15 cellular contexts compared by ENCODE assay signal in genomic region chr1:2433196-2433595, GRCh38. TPM values are rescaled to one million over a fixed set of nuclear protein-coding genes. Genes with fewer than 3 reads are reported as not detected.
DNase-seq lines count a peak whose midpoint lies in the region; ATAC-seq and TF ChIP-seq lines count a peak whose summit lies in the region.
"Had no signal": no experiment of that assay in that cellular context is flagged by ENCODE, and none has a peak within 500 bp of the region (broad histone marks: within the 10 kb centered on the region; RNA-seq: fewer than 3 reads in every experiment).

No MANE protein-coding gene starts in this region.

- no peak for DNase-seq in RWPE1 (ENCODE audit: low spot score)
- DNase-seq in activated gamma-delta T cell (lab: John Stamatoyannopoulos, UW): no peak
- no peak for DNase-seq in stimulated activated naive CD8-positive, alpha-beta T cell treated with anti-CD3 and anti-CD28 coated beads, Interleukin-15, amount 100 ng/mL, for 72 hours
- DNase-seq: CD4-positive, alpha-beta T cell; CD8-positive, alpha-beta memory T cell; DMS 273 treated with DMSO at 0.1 percent for 48 hours; DMS53; DMS79 treated with DMSO at 0.1 percent for 48 hours; GF-D8; HCEC 1CT had no signal

- no peak overlapping the region for H3K9ac ChIP-seq in BLaER1 treated with 17β-estradiol and CSF1 and Interleukin-3, amounts not matched to agents 10 nM and 100 nM
- H3K9ac ChIP-seq in neural cell (ENCODE audit: low read length): peak overlapping the region; percentile 40

- TF ChIP-seq CTCF in RWPE1 (conservative IDR thresholded peaks at IDR 0.05; ENCODE audit: low read depth): no peak
- no peak for TF ChIP-seq CTCF in neural cell (IDR thresholded peaks at IDR 0.05; ENCODE audit: poor library complexity, severe bottlenecking)

- no peak for TF ChIP-seq RAD21 in neural cell (conservative IDR thresholded peaks at IDR 0.05)

- peaks cover 4 to 16% of the 10 kb centered on the region in 2 donors for H3K9me3 Mint-ChIP-seq in stimulated activated naive CD8-positive, alpha-beta T cell treated with anti-CD3 and anti-CD28 coated beads, Interleukin-15, amount 100 ng/mL, for 72 hours
- H3K9me3 Mint-ChIP-seq: CD4-positive, alpha-beta T cell; CD8-positive, alpha-beta memory T cell had no signal

- H3K27me3 ChIP-seq in BLaER1 treated with 17β-estradiol and CSF1 and Interleukin-3, amounts not matched to agents 10 nM and 100 nM: peaks cover 15 to 34% (median 23%) of the 10 kb centered on the region in 11 experiments; a peak in 18 of 22 replicates
- no peaks in the 10 kb centered on the region for H3K27me3 ChIP-seq in neural cell (ENCODE audit: insufficient read depth, low read depth, low read length)

- H3K27me3 Mint-ChIP-seq in stimulated activated naive CD8-positive, alpha-beta T cell treated with anti-CD3 and anti-CD28 coated beads, Interleukin-15, amount 100 ng/mL, for 72 hours: no peaks in the 10 kb centered on the region

- H3K36me3 ChIP-seq in BLaER1 treated with 17β-estradiol and CSF1 and Interleukin-3, amounts not matched to agents 10 nM and 100 nM: no peaks in the 10 kb centered on the region
- no peaks in the 10 kb centered on the region for H3K36me3 ChIP-seq in neural cell (ENCODE audit: insufficient read depth, low read length)

- H3K4me3 ChIP-seq in BLaER1 treated with 17β-estradiol and CSF1 and Interleukin-3, amounts not matched to agents 10 nM and 100 nM: no peak overlapping the region
- H3K4me3 ChIP-seq in neural cell (ENCODE audit: low read length): no peak overlapping the region
- H3K4me3 ChIP-seq: GM23338 had no signal

- H3K4me1 ChIP-seq in BLaER1 treated with 17β-estradiol and CSF1 and Interleukin-3, amounts not matched to agents 10 nM and 100 nM: peaks cover 0 to 91% (median 80%) of the 10 kb centered on the region in 10 experiments; a peak in 18 of 20 replicates

- H3K4me1 Mint-ChIP-seq in stimulated activated naive CD8-positive, alpha-beta T cell treated with anti-CD3 and anti-CD28 coated beads, Interleukin-15, amount 100 ng/mL, for 72 hours: no peaks in the 10 kb centered on the region
- H3K4me1 Mint-ChIP-seq: CD14-positive monocyte, GM23338 had no signal

- no peak for TF ChIP-seq EP300 in neural cell (conservative IDR thresholded peaks at IDR 0.05; ENCODE audit: poor library complexity, severe bottlenecking)

- CTCF ChIA-PET in RWPE1 (lab: Yijun Ruan, JAX): interaction anchor here (0.6 kb wide), 1 partner anchor 167 kb away, joined by 3 read pairs; no protein-coding TSS in a partner anchor

- no peak overlapping the region for H3K27ac Mint-ChIP-seq in stimulated activated naive CD8-positive, alpha-beta T cell treated with anti-CD3 and anti-CD28 coated beads, Interleukin-15, amount 100 ng/mL, for 72 hours
- H3K27ac Mint-ChIP-seq: CD14-positive monocyte; CD4-positive, alpha-beta T cell; GM23338 had no signal

- peaks cover 0 to 43% (median 0%) of the 10 kb centered on the region in 11 experiments; a peak in 7 of 22 replicates for H4K20me1 ChIP-seq in BLaER1 treated with 17β-estradiol and CSF1 and Interleukin-3, amounts not matched to agents 10 nM and 100 nM
- H4K20me1 ChIP-seq in neural cell (ENCODE audit: insufficient read depth): no peaks in the 10 kb centered on the region

- no peaks in the 10 kb centered on the region for H3F3A ChIP-seq in neural cell (ENCODE audit: insufficient read depth, low read length, poor library complexity, severe bottlenecking)

- H3K4me3 Mint-ChIP-seq in stimulated activated naive CD8-positive, alpha-beta T cell treated with anti-CD3 and anti-CD28 coated beads, Interleukin-15, amount 100 ng/mL, for 72 hours: no peak overlapping the region
- H3K4me3 Mint-ChIP-seq: CD14-positive monocyte; CD4-positive, alpha-beta T cell; GM23338 had no signal

- H3K4me2 ChIP-seq in BLaER1 treated with 17β-estradiol and CSF1 and Interleukin-3, amounts not matched to agents 10 nM and 100 nM: peak overlapping the region in 6 of 11 experiments; percentile 13 to 95 (median 87); a peak in 6 of 22 replicates
- H3K4me2 ChIP-seq in neural cell (ENCODE audit: low read length): no peak overlapping the region
- H3K4me2 ChIP-seq: GM23338 had no signal

- no peak overlapping the region for H3K27ac ChIP-seq in BLaER1 treated with 17β-estradiol and CSF1 and Interleukin-3, amounts not matched to agents 10 nM and 100 nM
- H3K27ac ChIP-seq in RWPE1 (peak overlapping the region; percentile 96), neural cell (ENCODE audit: low read length) (no peak overlapping the region)

- no peaks in the 10 kb centered on the region for H3K9me2 ChIP-seq in neural cell (ENCODE audit: insufficient read depth, low read length)

- POLR2A ChIA-PET in RWPE1 (lab: Yijun Ruan, JAX; ENCODE audit: low non-redundant PET): no interaction called here

- H3K9me3 ChIP-seq in BLaER1 treated with 17β-estradiol and CSF1 and Interleukin-3, amounts not matched to agents 10 nM and 100 nM (replicated peaks in 1 of 11): peaks cover 0 to 8% (median 0%) of the 10 kb centered on the region in 11 experiments; a peak in 3 of 22 replicates
- H3K9me3 ChIP-seq in neural cell (ENCODE audit: low read length): no peaks in the 10 kb centered on the region

- no peak for ATAC-seq in HG02938 (IDR thresholded peaks at IDR 0.05; ENCODE audit: unreplicated experiment)
- no peak for ATAC-seq in stimulated activated naive CD8-positive, alpha-beta T cell treated with anti-CD3 and anti-CD28 coated beads, Interleukin-15, amount 100 ng/mL, for 72 hours
- ATAC-seq: GM23338 had no signal

- no peaks in the 10 kb centered on the region for H3K79me2 ChIP-seq in neural cell (replicated peaks; ENCODE audit: insufficient read depth, low read length)

- H2AFZ ChIP-seq in neural cell (ENCODE audit: low read depth, low read length): no peak overlapping the region
- H2AFZ ChIP-seq: GM23338 had no signal

TF ChIP-seq in neural cell, 6 proteins besides CTCF, POLR2A, EP300 and RAD21:
- TF ChIP-seq POLR2AphosphoS5 (IDR thresholded peaks at IDR 0.05): no peak
- no peak for TF ChIP-seq SMC3 (conservative IDR thresholded peaks at IDR 0.05; ENCODE audit: poor library complexity)
- no peak for TF ChIP-seq EZH2 (IDR thresholded peaks at IDR 0.05; ENCODE audit: borderline replicate concordance, insufficient read depth, low read length, poor library complexity, severe bottlenecking)
- TF ChIP-seq REST (IDR thresholded peaks at IDR 0.05; ENCODE audit: borderline replicate concordance): no peak
- no peak for TF ChIP-seq MXI1 (conservative IDR thresholded peaks at IDR 0.05; ENCODE audit: poor library complexity, severe bottlenecking)
- TF ChIP-seq TAF1 (IDR thresholded peaks at IDR 0.05; ENCODE audit: low read depth): no peak
TF ChIP-seq in neural cell: peak in this region for 0.

RNA-seq across cellular contexts. Expression of gene PEX10, which starts 20.8 kb away (rescaled TPM):
- polyA plus RNA-seq in neural cell: 29.4 and 30.1 TPM in 2 replicates
- polyA minus RNA-seq in neural cell: 23.0 and 28.0 TPM in 2 replicates

RNA-seq across cellular contexts. Expression of gene RER1, which starts 41.6 kb away (rescaled TPM):
- polyA plus RNA-seq in neural cell: 58.5 and 58.7 TPM in 2 replicates
- polyA minus RNA-seq in neural cell: 50.6 and 51.2 TPM in 2 replicates

RNA-seq across cellular contexts. Expression of gene MORN1, which starts 41.8 kb away (rescaled TPM):
- polyA plus RNA-seq in neural cell: 8.2 and 10.9 TPM in 2 replicates
- polyA minus RNA-seq in neural cell: 17.6 and 19.2 TPM in 2 replicates

RNA-seq across cellular contexts. Expression of gene PLCH2, which starts 42.9 kb away (rescaled TPM):
- polyA plus RNA-seq in neural cell: 5.7 and 6.6 TPM in 2 replicates
- polyA minus RNA-seq in neural cell: 6.4 and 7.3 TPM in 2 replicates
- polyA plus RNA-seq: CD14-positive monocyte, GM23338 had no signal
